ENCODE assay signal across 19 cellular contexts in the genomic region with DNA sequence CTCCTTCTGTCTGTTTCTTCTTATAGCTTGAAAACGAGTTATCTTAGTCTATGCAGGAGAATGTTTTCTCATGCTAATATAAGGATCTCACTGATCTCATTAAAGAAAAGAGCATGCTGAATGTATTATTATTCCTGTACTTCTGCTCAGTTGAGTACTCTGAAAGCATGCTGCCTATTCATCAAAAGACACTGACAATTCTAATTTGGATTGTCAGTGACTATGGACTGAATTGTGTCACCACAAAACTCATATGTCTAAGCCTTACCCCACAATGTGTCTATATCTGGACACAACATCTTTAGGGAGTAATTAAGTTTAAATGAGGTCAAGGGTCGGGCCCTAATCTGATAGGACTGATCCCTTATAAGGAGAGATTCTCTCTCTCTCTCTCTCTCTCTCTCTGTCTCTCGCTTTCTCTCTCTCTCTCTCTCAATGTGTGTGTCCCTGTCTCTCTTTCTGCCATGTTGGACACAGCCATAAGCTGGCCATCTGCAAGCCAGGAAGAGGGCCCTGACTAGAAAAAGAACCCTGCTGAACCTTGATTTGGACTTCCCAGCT.
"Had no signal": no experiment of that assay in that cellular context is flagged by ENCODE, and none has a peak within 500 bp of the region (broad histone marks: within the 10 kb centered on the region; RNA-seq: fewer than 3 reads in every experiment).

No MANE protein-coding gene starts in this region.

- H3K27me3 ChIP-seq: foreskin keratinocyte, hepatocyte, ovary, stomach, transverse colon had no signal

- DNase-seq: effector memory CD8-positive, alpha-beta T cell; head of caudate nucleus; kidney; left cardiac atrium; left ventricle myocardium inferior; lower lobe of right lung; midbrain; ovary; right cardiac atrium; small intestine; stimulated activated CD4-positive, alpha-beta T cell treated with anti-CD3 and anti-CD28 coated beads, Interleukin-12 subunit alpha, Interleukin-12 subunit beta, amount 100 ng/mL, for 4 hours; stimulated activated naive CD4-positive, alpha-beta T cell; stomach; substantia nigra; transverse colon had no signal

- H3K27ac ChIP-seq: foreskin keratinocyte, hepatocyte, left ventricle myocardium inferior, lower lobe of right lung, ovary, stomach, thoracic aorta, transverse colon had no signal

- H3K36me3 ChIP-seq: left ventricle myocardium inferior, lower lobe of right lung, ovary, stomach, thoracic aorta, transverse colon had no signal

- H3K9me3 ChIP-seq: left ventricle myocardium inferior, lower lobe of right lung, ovary, stomach, thoracic aorta, transverse colon had no signal

- ATAC-seq: effector memory CD8-positive, alpha-beta T cell; left cardiac atrium; lower lobe of right lung; natural killer cell treated with Interleukin-12 subunit alpha and Interleukin-12 subunit beta and Interleukin-15 and Interleukin-18, amount 100 ng/mL, for 72 hours; right cardiac atrium had no signal

- H3K4me1 ChIP-seq: lower lobe of right lung, stomach, transverse colon had no signal

- H3K4me3 ChIP-seq: hepatocyte, left ventricle myocardium inferior, lower lobe of right lung, ovary, stomach, thoracic aorta, transverse colon had no signal
